ENCODE assay signal across 8 cellular contexts in the genomic region with DNA sequence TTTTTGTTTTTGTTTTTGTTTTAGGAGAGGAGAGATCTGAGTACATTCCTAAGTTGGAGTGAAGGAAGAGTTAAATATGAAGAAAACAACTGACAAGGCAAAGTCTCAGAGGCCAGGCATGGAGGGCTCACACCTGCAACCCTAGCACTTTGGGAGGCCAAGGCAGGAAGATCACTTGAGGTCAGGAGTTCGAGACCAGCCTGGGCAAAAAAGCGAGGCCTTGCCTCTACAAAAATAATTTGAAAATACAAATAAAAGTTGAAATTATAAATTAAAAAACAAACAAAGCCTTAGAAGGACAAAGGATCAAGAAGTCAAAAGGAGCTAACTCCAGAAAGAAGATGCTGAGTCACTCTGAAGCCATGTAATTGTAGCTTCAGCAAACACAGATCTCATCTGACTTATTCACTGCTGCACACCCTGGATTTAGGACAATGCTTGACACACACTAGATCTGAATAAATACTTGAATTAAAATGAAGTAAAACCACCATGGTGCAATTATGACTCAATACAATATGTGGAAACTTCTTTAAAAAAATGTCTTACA. TPM values are rescaled to one million over a fixed set of nuclear protein-coding genes. Genes with fewer than 3 reads are reported as not detected.
DNase-seq lines count a peak whose midpoint lies in the region; TF ChIP-seq lines count a peak whose summit lies in the region.

No MANE protein-coding gene starts in this region.

- peaks cover 11% of the 10 kb centered on the region for H3K79me2 ChIP-seq in hepatocyte

- H3K27me3 Mint-ChIP-seq in activated naive CD4-positive, alpha-beta T cell treated with anti-CD3 and anti-CD28 coated beads for 36 hours (ENCODE audit: low read depth), result no peaks in the 10 kb centered on the region
- no peaks in the 10 kb centered on the region for H3K27me3 Mint-ChIP-seq in T-helper 2 cell treated with Interferon-gamma antibody and Interleukin-4, amounts not matched to agents 5 μg/mL and 100 μg/mL, for 36 hours (ENCODE audit: low read depth)
- no peaks in the 10 kb centered on the region for H3K27me3 Mint-ChIP-seq in type B pancreatic cell

- H3K9me2 ChIP-seq in hepatocyte (replicated peaks; ENCODE audit: insufficient read depth), result no peaks in the 10 kb centered on the region

- H3K4me1 ChIP-seq in hepatocyte (ENCODE audit: insufficient read depth), result no peaks in the 10 kb centered on the region
- peaks cover 13% of the 10 kb centered on the region for H3K4me1 ChIP-seq in suprapubic skin

- H3K36me3 ChIP-seq in hepatocyte (replicated peaks; ENCODE audit: insufficient read depth, low read depth) (no peaks in the 10 kb centered on the region), suprapubic skin (peaks cover 39% of the 10 kb centered on the region)

- no peak overlapping the region for H3K4me3 ChIP-seq in foreskin fibroblast (ENCODE audit: low read depth in 1 of 2, low read length in 2 of 2)
- no peak overlapping the region for H3K4me3 ChIP-seq in hepatocyte
- H3K4me3 ChIP-seq in suprapubic skin, result no peak overlapping the region

- H3K9me3 Mint-ChIP-seq in activated naive CD4-positive, alpha-beta T cell treated with anti-CD3 and anti-CD28 coated beads for 36 hours, result no peaks in the 10 kb centered on the region
- H3K9me3 Mint-ChIP-seq in T-helper 2 cell treated with Interferon-gamma antibody and Interleukin-4, amounts not matched to agents 5 μg/mL and 100 μg/mL, for 36 hours, result no peaks in the 10 kb centered on the region
- H3K9me3 Mint-ChIP-seq in type B pancreatic cell, result no peaks in the 10 kb centered on the region

- CTCF ChIA-PET in activated naive CD4-positive, alpha-beta T cell treated with anti-CD3 and anti-CD28 coated beads for 36 hours (lab: Charles Lee), result interaction anchor here (0.6 kb wide), 1 partner anchor 147 kb away, joined by 3 read pairs; no protein-coding TSS in a partner anchor

- no peaks in the 10 kb centered on the region for H3K27me3 ChIP-seq in hepatocyte
- H3K27me3 ChIP-seq in suprapubic skin, result no peaks in the 10 kb centered on the region

- TF ChIP-seq POLR2A in suprapubic skin (IDR thresholded peaks at IDR 0.05), result no peak

- DNase-seq in activated naive CD4-positive, alpha-beta T cell treated with anti-CD3 and anti-CD28 coated beads for 36 hours, result no peak
- no peak for DNase-seq in activated naive CD4-positive, alpha-beta T cell treated with Interleukin-2 at 50 U/mL for 16 hours
- DNase-seq in T-helper 2 cell treated with Interferon-gamma antibody and Interleukin-4, amounts not matched to agents 5 μg/mL and 100 μg/mL, for 36 hours (ENCODE audit: low spot score), result no peak
- DNase-seq in foreskin fibroblast, result peak; percentile 89 to 93
- no peak for DNase-seq in type B pancreatic cell (ENCODE audit: extremely low spot score, unreplicated experiment)
- no peak for DNase-seq in hepatocyte (ENCODE audit: low spot score)
- DNase-seq in putamen (ENCODE audit: low spot score), result no peak
- DNase-seq in suprapubic skin (ENCODE audit: low spot score in 2 of 2), result no peak

- intact Hi-C loops in activated naive CD4-positive, alpha-beta T cell treated with anti-CD3 and anti-CD28 coated beads for 36 hours (cut with micrococcal nuclease), result no loop called here

- TF ChIP-seq CTCF in foreskin fibroblast (IDR thresholded peaks at IDR 0.05; ENCODE audit: low read depth, low read length) (no peak), type B pancreatic cell (conservative IDR thresholded peaks at IDR 0.05) (no peak), hepatocyte (IDR thresholded peaks at IDR 0.05; ENCODE audit: poor library complexity) (no peak), suprapubic skin (IDR thresholded peaks at IDR 0.05) (no peak)

- no peaks in the 10 kb centered on the region for H4K20me1 ChIP-seq in hepatocyte (ENCODE audit: insufficient read depth, poor library complexity, severe bottlenecking)

- no peak overlapping the region for H3K27ac ChIP-seq in hepatocyte
- H3K27ac ChIP-seq in suprapubic skin, result no peak overlapping the region

- H3K36me3 Mint-ChIP-seq in activated naive CD4-positive, alpha-beta T cell treated with anti-CD3 and anti-CD28 coated beads for 36 hours (ENCODE audit: low read depth), result peaks cover 15% of the 10 kb centered on the region
- H3K36me3 Mint-ChIP-seq in T-helper 2 cell treated with Interferon-gamma antibody and Interleukin-4, amounts not matched to agents 5 μg/mL and 100 μg/mL, for 36 hours (ENCODE audit: low read depth), result peaks cover 39% of the 10 kb centered on the region
- peaks cover 11% of the 10 kb centered on the region for H3K36me3 Mint-ChIP-seq in type B pancreatic cell

- H3K4me3 Mint-ChIP-seq in activated naive CD4-positive, alpha-beta T cell treated with anti-CD3 and anti-CD28 coated beads for 36 hours, result no peak overlapping the region
- H3K4me3 Mint-ChIP-seq in T-helper 2 cell treated with Interferon-gamma antibody and Interleukin-4, amounts not matched to agents 5 μg/mL and 100 μg/mL, for 36 hours, result no peak overlapping the region
- H3K4me3 Mint-ChIP-seq in type B pancreatic cell, result no peak overlapping the region

- no peak overlapping the region for H2AFZ ChIP-seq in hepatocyte

- H3K4me1 Mint-ChIP-seq in activated naive CD4-positive, alpha-beta T cell treated with anti-CD3 and anti-CD28 coated beads for 36 hours (ENCODE audit: low read depth), result peaks cover 15% of the 10 kb centered on the region
- H3K4me1 Mint-ChIP-seq in T-helper 2 cell treated with Interferon-gamma antibody and Interleukin-4, amounts not matched to agents 5 μg/mL and 100 μg/mL, for 36 hours (ENCODE audit: low read depth), result peaks cover 16% of the 10 kb centered on the region
- H3K4me1 Mint-ChIP-seq in type B pancreatic cell (ENCODE audit: unreplicated experiment), result peaks cover 5% of the 10 kb centered on the region

- WGBS in hepatocyte (ENCODE audit: low lambda C conversion rate, missing lambda C conversion rate), result 90% methylated on average over 2 of the region's 2 CpGs
- WGBS in suprapubic skin, result 84% methylated on average over 2 of the region's 2 CpGs

- no peak for TF ChIP-seq EP300 in suprapubic skin (IDR thresholded peaks at IDR 0.05)

- H3K27ac Mint-ChIP-seq in activated naive CD4-positive, alpha-beta T cell treated with anti-CD3 and anti-CD28 coated beads for 36 hours, result peak overlapping the region; percentile 75
- peak overlapping the region; percentile 74 for H3K27ac Mint-ChIP-seq in T-helper 2 cell treated with Interferon-gamma antibody and Interleukin-4, amounts not matched to agents 5 μg/mL and 100 μg/mL, for 36 hours
- H3K27ac Mint-ChIP-seq in type B pancreatic cell, result peak overlapping the region; percentile 7

- H3K4me2 ChIP-seq in hepatocyte, result no peak overlapping the region

- H3K9me3 ChIP-seq in hepatocyte (ENCODE audit: low read depth) (no peaks in the 10 kb centered on the region), suprapubic skin (no peaks in the 10 kb centered on the region)

RNA-seq across cellular contexts. Expression of gene CEP20, which starts 9.1 kb away (rescaled TPM):
- total RNA-seq in activated naive CD4-positive, alpha-beta T cell treated with anti-CD3 and anti-CD28 coated beads for 36 hours, result 10 to 100 TPM; 49.0 to 57.0 TPM
- total RNA-seq in type B pancreatic cell (ENCODE audit: low replicate concordance), result 21.1 and 25.4 TPM in 2 replicates
- 34.9 and 39.8 TPM in 2 replicates for total RNA-seq in hepatocyte
- polyA plus RNA-seq in hepatocyte, result 20.5 and 21.5 TPM in 2 replicates
- 10 to 100 TPM; 31.2 to 45.1 (median 39.5) TPM for total RNA-seq in suprapubic skin

RNA-seq across cellular contexts. Expression of gene MYH11, which starts 22.5 kb away (rescaled TPM):
- not detected for total RNA-seq in activated naive CD4-positive, alpha-beta T cell treated with anti-CD3 and anti-CD28 coated beads for 36 hours
- 0.43 TPM in 1 of 2 replicates, not detected in the other for total RNA-seq in type B pancreatic cell (ENCODE audit: low replicate concordance)
- 5.9 and 8.1 TPM in 2 replicates for total RNA-seq in hepatocyte
- polyA plus RNA-seq in hepatocyte, result 0.59 and 3.8 TPM in 2 replicates
- total RNA-seq in suprapubic skin, result 10 to 100 TPM; 24.2 to 54.8 (median 36.0) TPM

Comparison
In these comparisons a context has a peak if more than half of its experiments do, and no peak if none do; other contexts are left out.
1. DNase-seq: peak in foreskin fibroblast (2 of 2); none in activated naive CD4-positive, alpha-beta T cell treated with anti-CD3 and anti-CD28 coated beads for 36 hours (single experiment), activated naive CD4-positive, alpha-beta T cell treated with Interleukin-2 at 50 U/mL for 16 hours (single experiment), T-helper 2 cell treated with Interferon-gamma antibody and Interleukin-4, amounts not matched to agents 5 μg/mL and 100 μg/mL, for 36 hours (single experiment), type B pancreatic cell (single experiment), hepatocyte (single experiment), putamen (single experiment) and suprapubic skin (0 of 2).
2. H3K27ac Mint-ChIP-seq: peak in every context shown above with its lines; median percentile 75 in activated naive CD4-positive, alpha-beta T cell treated with anti-CD3 and anti-CD28 coated beads for 36 hours; 74 in T-helper 2 cell treated with Interferon-gamma antibody and Interleukin-4, amounts not matched to agents 5 μg/mL and 100 μg/mL, for 36 hours; 7 in type B pancreatic cell.